In genomic region chr1:33256335-33256700, GRCh38 we compare ENCODE assay signal across 8 cellular contexts. TPM values are rescaled to one million over a fixed set of nuclear protein-coding genes. Genes with fewer than 3 reads are reported as not detected.
DNase-seq lines count a peak whose midpoint lies in the region; ATAC-seq and TF ChIP-seq lines count a peak whose summit lies in the region.

Gene ZNF362, plus strand, starts transcription at chr1:33256492. Its CDS starts 14,083 bp downstream, at chr1:33270575.

- intact Hi-C loops in OCI-LY7 (cut with micrococcal nuclease; ENCODE audit: unreplicated experiment), result loop anchor here (2.0 kb wide), 1 partner anchor 76 kb away; no protein-coding TSS in a partner anchor

- peaks cover 35% of the 10 kb centered on the region for H3K4me1 Mint-ChIP-seq in activated T-cell treated with anti-CD3 and anti-CD28 coated beads, Interleukin-2, amount 50 U/mL, for 4 hours (ENCODE audit: low read depth)

- H3K36me3 ChIP-seq in OCI-LY7 (ENCODE audit: insufficient read depth, low read length), result no peaks in the 10 kb centered on the region
- no peaks in the 10 kb centered on the region for H3K36me3 ChIP-seq in esophagus (ENCODE audit: control insufficient read depth in 2 of 2, insufficient read depth in 2 of 2, low read length in 1 of 2)
- H3K36me3 ChIP-seq in mucosa of rectum (ENCODE audit: control insufficient read depth in 2 of 2, insufficient read depth in 2 of 2, low read length in 2 of 2), result no peaks in the 10 kb centered on the region

- H3K9me2 ChIP-seq in OCI-LY7 (ENCODE audit: insufficient read depth, low read length), result no peaks in the 10 kb centered on the region

- no peaks in the 10 kb centered on the region for H4K20me1 ChIP-seq in OCI-LY7 (ENCODE audit: insufficient read depth, low read length)

- ATAC-seq in HG02885 (IDR thresholded peaks at IDR 0.05; ENCODE audit: poor library complexity, unreplicated experiment) (peak; percentile 62), GM18858 (IDR thresholded peaks at IDR 0.05; ENCODE audit: unreplicated experiment) (no peak)
- ATAC-seq in activated T-cell treated with anti-CD3 and anti-CD28 coated beads, Interleukin-2, amount 50 U/mL, for 4 hours, result peak; percentile 86 to 87

- peaks cover 12% of the 10 kb centered on the region for H3K79me2 ChIP-seq in OCI-LY7 (ENCODE audit: insufficient read depth, low read depth, low read length)

- H3K27me3 ChIP-seq in esophagus (ENCODE audit: control insufficient read depth in 1 of 2, insufficient read depth in 2 of 2, low read length in 2 of 2), result no peaks in the 10 kb centered on the region
- no peaks in the 10 kb centered on the region for H3K27me3 ChIP-seq in mucosa of rectum (ENCODE audit: control insufficient read depth in 2 of 2, insufficient read depth in 2 of 2, low read length in 2 of 2)

- peak within 1 kb of the TSS; percentile 98 for H3K4me3 Mint-ChIP-seq in activated T-cell treated with anti-CD3 and anti-CD28 coated beads, Interleukin-2, amount 50 U/mL, for 4 hours

- POLR2A ChIA-PET in OCI-LY7 (lab: Charles Lee), result no interaction called here

- H3K9me3 Mint-ChIP-seq in activated T-cell treated with anti-CD3 and anti-CD28 coated beads, Interleukin-2, amount 50 U/mL, for 4 hours, result no peaks in the 10 kb centered on the region

- H3K27me3 Mint-ChIP-seq in activated T-cell treated with anti-CD3 and anti-CD28 coated beads, Interleukin-2, amount 50 U/mL, for 4 hours (ENCODE audit: low read depth), result no peaks in the 10 kb centered on the region

- peak; percentile 86 for DNase-seq in GM10266 (ENCODE audit: extremely low spot score)
- DNase-seq in OCI-LY7 (ENCODE audit: low spot score), result peak; percentile 80
- DNase-seq in activated T-cell treated with anti-CD3 and anti-CD28 coated beads, Interleukin-2, amount 50 U/mL, for 4 hours, result peak; percentile 66
- DNase-seq in stimulated activated CD8-positive, alpha-beta memory T cell treated with anti-CD3 and anti-CD28 coated beads, Interleukin-4, amount 100 ng/mL, for 24 hours (ENCODE audit: low read depth), result peak; percentile 55

- TF ChIP-seq CTCF in GM10266 (IDR thresholded peaks at IDR 0.05; ENCODE audit: control insufficient read depth, insufficient read depth, low read depth, missing control alignments) (no peak), OCI-LY7 (conservative IDR thresholded peaks at IDR 0.05; ENCODE audit: low read length) (no peak)

- H3K4me2 ChIP-seq in OCI-LY7 (ENCODE audit: low read length), result peak within 1 kb of the TSS; percentile 95

- H3K4me1 ChIP-seq in OCI-LY7 (ENCODE audit: insufficient read depth, low read length, poor library complexity, severe bottlenecking) (peaks cover 27% of the 10 kb centered on the region), esophagus (ENCODE audit: control insufficient read depth in 2 of 2, insufficient read depth in 2 of 2, low read length in 1 of 2) (peaks cover 7 to 21% of the 10 kb centered on the region in 2 donors), mucosa of rectum (ENCODE audit: control insufficient read depth in 2 of 2, insufficient read depth in 2 of 2, low read length in 2 of 2) (peaks cover 12 to 14% of the 10 kb centered on the region in 2 donors)

- no peaks in the 10 kb centered on the region for H3K9me3 ChIP-seq in OCI-LY7 (ENCODE audit: low read length)
- no peaks in the 10 kb centered on the region for H3K9me3 ChIP-seq in esophagus (ENCODE audit: control insufficient read depth in 2 of 2, insufficient read depth in 1 of 2, low read depth in 1 of 2, low read length in 1 of 2)
- no peaks in the 10 kb centered on the region for H3K9me3 ChIP-seq in mucosa of rectum (ENCODE audit: control insufficient read depth in 2 of 2, low read length in 2 of 2)

- H3K9ac ChIP-seq in mucosa of rectum (ENCODE audit: low read depth in 1 of 2, low read length in 2 of 2), result peak within 1 kb of the TSS; percentile 58 to 67

- WGBS in esophagus, 2 donors, result 0 to 1% methylated on average over 22 to 61 of the region's 61 CpGs

- no peaks in the 10 kb centered on the region for H3K36me3 Mint-ChIP-seq in activated T-cell treated with anti-CD3 and anti-CD28 coated beads, Interleukin-2, amount 50 U/mL, for 4 hours (ENCODE audit: insufficient read depth)

- no TSS peak for BruUV-seq in OCI-LY7 (replicated peaks; lab: Mats Ljungman, UMichigan)

- H3K4me3 ChIP-seq in OCI-LY7 (ENCODE audit: low read depth, low read length, poor library complexity, severe bottlenecking) (peak within 1 kb of the TSS; percentile 73), esophagus (ENCODE audit: low read depth in 1 of 2, low read length in 2 of 2) (peak within 1 kb of the TSS; percentile 58 to 89), mucosa of rectum (ENCODE audit: low read length in 2 of 2) (peak within 1 kb of the TSS; percentile 78 to 81)

- peak within 1 kb of the TSS; percentile 73 for H3K27ac ChIP-seq in OCI-LY7 (ENCODE audit: low read depth, low read length, poor library complexity, severe bottlenecking)
- peak within 1 kb of the TSS; percentile 85 to 92 for H3K27ac ChIP-seq in esophagus (ENCODE audit: low read depth in 2 of 2, low read length in 1 of 2)
- peak within 1 kb of the TSS; percentile 73 to 85 for H3K27ac ChIP-seq in mucosa of rectum (ENCODE audit: low read depth in 2 of 2, low read length in 2 of 2)

- peak within 1 kb of the TSS; percentile 93 for H2AFZ ChIP-seq in OCI-LY7 (ENCODE audit: low read length)

- CTCF ChIA-PET in OCI-LY7 (lab: Charles Lee; ENCODE audit: unreplicated experiment), result no interaction called here

RNA-seq across cellular contexts. Expression of gene ZNF362, which starts in this region (rescaled TPM):
- 8.9 and 10.2 TPM in 2 replicates for total RNA-seq in OCI-LY7 (2014; rRNA removed; shearing (Covaris generic))
- 26.1 and 29.0 TPM in 2 replicates for total RNA-seq in OCI-LY7 (2022)
- 10 to 100 TPM in 2 of 3 donors, 1 to 10 TPM in 1; 8.4 to 11.2 (median 10.3) TPM for total RNA-seq in activated T-cell treated with anti-CD3 and anti-CD28 coated beads, Interleukin-2, amount 50 U/mL, for 4 hours
- 10 to 100 TPM in 1 of 2 donors, 1 to 10 TPM in 1; 6.8 to 13.3 TPM for polyA plus RNA-seq in esophagus
